19 cellular contexts compared by ENCODE assay signal in the genomic region with DNA sequence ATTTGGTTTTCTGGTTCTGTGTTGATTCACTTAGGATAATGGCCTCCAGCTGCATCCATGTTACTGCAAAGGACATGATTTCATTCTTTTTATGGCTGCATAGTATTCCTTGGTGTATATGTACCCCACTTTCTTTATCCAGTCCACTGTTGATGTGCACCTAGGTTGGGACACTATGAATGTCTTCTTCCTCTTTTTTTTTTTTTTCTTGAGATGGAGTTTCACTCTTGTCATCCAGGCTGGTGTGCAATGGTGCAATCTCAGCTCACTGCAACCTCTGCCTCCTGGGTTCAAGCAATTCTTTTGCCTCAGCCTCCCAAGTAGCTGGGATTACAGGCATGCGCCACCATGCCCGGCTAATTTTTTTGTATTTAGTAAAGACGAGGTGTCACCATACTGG. TPM values are rescaled to one million over a fixed set of nuclear protein-coding genes. Genes with fewer than 3 reads are reported as not detected.
"Had no signal": no experiment of that assay in that cellular context is flagged by ENCODE, and none has a peak within 500 bp of the region (broad histone marks: within the 10 kb centered on the region; RNA-seq: fewer than 3 reads in every experiment).

No MANE protein-coding gene starts in this region.

RNA-seq across cellular contexts. Expression of a gene that starts 10.2 kb away (rescaled TPM):
- total RNA-seq: liver; lower lobe of right lung; mammary epithelial cell; naive thymus-derived CD8-positive, alpha-beta T cell; neural crest cell; pancreas; psoas muscle; spleen; stomach; thyroid gland; transverse colon; vagina had no signal
- polyA plus RNA-seq: immature natural killer cell; mammary epithelial cell; naive thymus-derived CD8-positive, alpha-beta T cell had no signal

RNA-seq across cellular contexts. Expression of a gene that starts 51.8 kb away (rescaled TPM):
- total RNA-seq: kidney; mammary epithelial cell; naive thymus-derived CD8-positive, alpha-beta T cell; neural crest cell; osteoblast; posterior vena cava; psoas muscle; sigmoid colon; testis; thyroid gland; urinary bladder; vagina had no signal
- polyA plus RNA-seq: immature natural killer cell; mammary epithelial cell; naive thymus-derived CD8-positive, alpha-beta T cell; pancreas; psoas muscle; urinary bladder had no signal
